ENCODE assay signal across 18 cellular contexts in genomic region chr2:54514819-54515569, GRCh38.
"Had no signal": no experiment of that assay in that cellular context is flagged by ENCODE, and none has a peak within 500 bp of the region (broad histone marks: within the 10 kb centered on the region; RNA-seq: fewer than 3 reads in every experiment).

No MANE protein-coding gene starts in this region.

- ATAC-seq: activated T-cell treated with anti-CD3 and anti-CD28 coated beads, Interleukin-2, amount 50 U/mL, for 72 hours; naive thymus-derived CD8-positive, alpha-beta T cell had no signal

- H3K27ac ChIP-seq: ascending aorta, brain microvascular endothelial cell, coronary artery, epithelial cell of prostate, neural progenitor cell, ovary, prostate gland, SK-N-MC, thyroid gland had no signal

- H3K27me3 ChIP-seq: ascending aorta, brain microvascular endothelial cell, neural progenitor cell, ovary, thyroid gland had no signal

- H3K4me2 ChIP-seq: neural progenitor cell had no signal

- DNase-seq: activated CD4-positive, alpha-beta memory T cell treated with anti-CD3 and anti-CD28 coated beads for 36 hours; activated CD4-positive, alpha-beta T cell treated with anti-CD3 and anti-CD28 coated beads for 48 hours; activated effector memory CD4-positive, alpha-beta T cell treated with anti-CD3 and anti-CD28 coated beads, Interleukin-2, amount 50 U/mL, for 16 hours; activated T-cell treated with anti-CD3 and anti-CD28 coated beads, Interleukin-2, amount 50 U/mL, for 72 hours; brain microvascular endothelial cell; foreskin fibroblast; hypothalamus; naive thymus-derived CD8-positive, alpha-beta T cell; ovary; stimulated activated CD4-positive, alpha-beta T cell treated with anti-CD3 and anti-CD28 coated beads, Interleukin-4, amount 100 ng/mL, for 24 hours; stimulated activated naive CD4-positive, alpha-beta T cell treated with Interleukin-2 at 50 U/mL for 16 hours; thyroid gland had no signal

- H3K36me3 ChIP-seq: ascending aorta, brain microvascular endothelial cell, neural progenitor cell, ovary, prostate gland, thyroid gland had no signal

- H3K4me1 ChIP-seq: prostate gland had no signal

- H3K9me3 ChIP-seq: ascending aorta, ovary, prostate gland, thyroid gland had no signal

- H3K4me3 ChIP-seq: ascending aorta, coronary artery, neural progenitor cell, ovary, prostate gland, SK-N-MC, thyroid gland had no signal

- H3K9ac ChIP-seq: neural progenitor cell had no signal

- H2AFZ ChIP-seq: neural progenitor cell had no signal
